12 cellular contexts compared by ENCODE assay signal in the genomic region with DNA sequence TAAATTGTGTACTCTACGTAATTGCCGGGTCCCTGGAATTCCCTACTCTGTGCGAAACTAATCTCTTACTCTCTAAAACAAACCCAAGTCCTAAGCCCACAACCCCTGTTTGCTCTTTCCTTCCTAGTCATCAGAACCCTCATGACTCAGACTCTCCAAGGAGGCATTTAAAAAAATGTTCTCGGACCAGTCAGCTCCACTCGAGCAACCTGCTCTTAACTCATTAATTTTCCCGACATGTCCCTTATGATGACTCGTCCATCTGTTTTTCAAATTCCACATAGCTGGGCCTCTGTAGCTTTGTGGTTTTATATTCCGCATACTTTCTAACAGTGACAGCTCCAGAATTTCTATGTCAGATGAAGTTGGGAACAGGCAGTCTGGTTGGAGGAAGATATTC. TPM values are rescaled to one million over a fixed set of nuclear protein-coding genes. Genes with fewer than 3 reads are reported as not detected.
DNase-seq lines count a peak whose midpoint lies in the region; ATAC-seq and TF ChIP-seq lines count a peak whose summit lies in the region.
"Had no signal": no experiment of that assay in that cellular context is flagged by ENCODE, and none has a peak within 500 bp of the region (broad histone marks: within the 10 kb centered on the region; RNA-seq: fewer than 3 reads in every experiment).

No MANE protein-coding gene starts in this region.

- H3K36me3 ChIP-seq in brain microvascular endothelial cell (replicated peaks) = no peaks in the 10 kb centered on the region
- H3K36me3 ChIP-seq: neutrophil had no signal

- TF ChIP-seq CTCF in AG04450 (IDR thresholded peaks at IDR 0.05; ENCODE audit: low read depth, low read length) = no peak
- TF ChIP-seq CTCF in brain microvascular endothelial cell (IDR thresholded peaks at IDR 0.05; ENCODE audit: low read depth, low read length, missing control alignments) = no peak

- H3K4me3 ChIP-seq in AG04450 (ENCODE audit: low read depth, low read length) (no peak overlapping the region), brain microvascular endothelial cell (ENCODE audit: low read depth, low read length) (no peak overlapping the region)

- no peak for ATAC-seq in GM21723 (IDR thresholded peaks at IDR 0.05; ENCODE audit: unreplicated experiment)
- ATAC-seq: activated CD8-positive, alpha-beta T cell treated with anti-CD3 and anti-CD28 coated beads for 36 hours; CD8-positive, alpha-beta T cell had no signal

- peaks cover 4% of the 10 kb centered on the region for H3K27me3 ChIP-seq in AG04450 (ENCODE audit: control insufficient read depth, insufficient read depth, low read length)
- no peaks in the 10 kb centered on the region for H3K27me3 ChIP-seq in brain microvascular endothelial cell (replicated peaks)

- CTCF ChIA-PET in AG04450 (lab: Charles Lee) = interaction anchor here (0.8 to 0.9 kb wide), 2 partner anchors 61 to 72 kb away, joined by 3 read pairs; no protein-coding TSS in a partner anchor

- intact Hi-C loops in posterior cingulate gyrus (cut with DNase I) = no loop called here

- in situ Hi-C loops in brain microvascular endothelial cell (cut with HindIII; ENCODE audit: low pct_ligation_motif_present, low sequenced_read_pairs) = no loop called here

- H3K9me3 ChIP-seq in AG04450 (ENCODE audit: control insufficient read depth, insufficient read depth, low read length) = no peaks in the 10 kb centered on the region
- H3K9me3 ChIP-seq: neutrophil had no signal

- DNase-seq in AG04450 (ENCODE audit: low read depth, low spot score) (peak; percentile 48), HPDE6-E6E7 (ENCODE audit: extremely low spot score) (peak; percentile 65), brain microvascular endothelial cell (peak; percentile 82), kidney tubule cell (ENCODE audit: low spot score) (peak; percentile 99), posterior cingulate gyrus (no peak), caudate nucleus (lab: John Stamatoyannopoulos, UW) (no peak), NCI-H1694 (lab: John Stamatoyannopoulos, UW) (no peak)
- DNase-seq: activated CD8-positive, alpha-beta T cell treated with anti-CD3 and anti-CD28 coated beads for 36 hours; CD8-positive, alpha-beta T cell; NCI-H2107 had no signal

- POLR2A ChIA-PET in AG04450 (lab: Yijun Ruan, JAX) = no interaction called here

- H3K27ac ChIP-seq in AG04450 (ENCODE audit: low read depth, low read length) (peak overlapping the region; percentile 40), brain microvascular endothelial cell (peak overlapping the region; percentile 18), caudate nucleus (ENCODE audit: low read depth, low read length) (no peak overlapping the region)
- H3K27ac ChIP-seq: neutrophil had no signal

RNA-seq across cellular contexts. Expression of a gene that starts 2.6 kb away (rescaled TPM):
- polyA plus RNA-seq in AG04450 (2011; rRNA removed) = not detected in 2 replicates
- polyA minus RNA-seq in AG04450 (2011; rRNA and poly(A)+ RNA removed) = not detected in 2 replicates

RNA-seq across cellular contexts. Expression of a gene that starts 24.2 kb away (rescaled TPM):
- not detected in 2 replicates for polyA plus RNA-seq in AG04450 (2011; rRNA removed)
- polyA minus RNA-seq in AG04450 (2011; rRNA and poly(A)+ RNA removed) = not detected in 2 replicates

Comparison
In these comparisons a context has a peak if more than half of its experiments do, and no peak if none do; other contexts are left out.
1. DNase-seq: peak in AG04450 (single experiment), HPDE6-E6E7 (single experiment), brain microvascular endothelial cell (single experiment) and kidney tubule cell (single experiment); none in posterior cingulate gyrus (0 of 10), caudate nucleus (0 of 61) and NCI-H1694 (single experiment).